8 cellular contexts compared by ENCODE assay signal in the genomic region with DNA sequence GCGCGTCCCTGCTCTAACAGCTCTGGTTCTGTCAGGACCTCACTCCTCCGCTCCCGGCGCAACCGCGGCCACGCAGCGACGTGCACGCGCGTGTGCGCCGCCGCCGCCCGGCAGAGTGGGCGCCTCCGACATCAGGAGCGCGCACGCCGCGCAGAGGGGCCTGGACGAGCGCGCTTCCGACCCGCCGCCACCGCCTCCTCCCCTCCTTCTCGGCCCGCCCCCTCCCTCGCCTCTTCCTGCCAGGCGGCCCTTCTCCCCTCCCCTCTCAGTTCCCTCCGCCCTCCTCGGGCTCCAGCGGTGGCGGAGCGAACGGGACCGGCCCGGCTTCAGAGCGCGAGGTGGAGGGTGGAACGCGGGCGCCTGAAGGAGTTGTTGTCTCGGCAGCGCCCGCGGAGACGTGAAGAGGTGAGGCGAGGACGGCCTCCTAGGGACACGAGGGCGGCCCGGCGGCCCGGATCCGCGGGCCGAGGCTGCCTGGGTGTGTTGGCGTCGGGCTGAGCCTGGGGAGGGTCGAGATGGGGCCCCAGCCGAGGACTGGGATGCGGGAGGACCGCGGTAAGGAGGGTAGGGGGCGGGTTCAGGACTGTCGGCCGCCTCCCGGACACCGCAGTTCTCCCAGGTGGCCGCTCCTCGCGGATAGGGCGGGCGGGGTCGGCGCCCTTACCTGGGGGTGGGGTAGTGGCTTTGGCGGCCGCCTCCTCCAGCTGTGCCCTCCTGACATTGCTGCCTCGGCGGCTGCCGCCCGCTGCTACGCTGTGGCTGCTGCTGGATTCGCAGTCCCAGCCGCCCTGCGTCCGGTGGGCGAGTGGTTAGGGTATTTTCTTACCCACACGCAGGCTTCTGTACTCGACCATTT. TPM values are rescaled to one million over a fixed set of nuclear protein-coding genes. Genes with fewer than 3 reads are reported as not detected.
DNase-seq lines count a peak whose midpoint lies in the region; ATAC-seq, FAIRE-seq and TF ChIP-seq lines count a peak whose summit lies in the region.

A gene (plus strand): TSS at position 268 of the 856 bp plus-strand sequence.

- peaks cover 41% of the 10 kb centered on the region for H3K4me1 Mint-ChIP-seq in T-helper 2 cell treated with Interferon-gamma antibody and Interleukin-4, amounts not matched to agents 5 μg/mL and 100 μg/mL, for 36 hours (ENCODE audit: low read depth)

- peak within 1 kb of the TSS; percentile 95 for H3K27ac Mint-ChIP-seq in T-helper 2 cell treated with Interferon-gamma antibody and Interleukin-4, amounts not matched to agents 5 μg/mL and 100 μg/mL, for 36 hours

- H3K27me3 ChIP-seq in ascending aorta (no peaks in the 10 kb centered on the region), right cardiac atrium (ENCODE audit: control insufficient read depth, insufficient read depth) (no peaks in the 10 kb centered on the region)

- TF ChIP-seq CTCF in ascending aorta (IDR thresholded peaks at IDR 0.05): no peak

- H3K9me3 ChIP-seq in ascending aorta (no peaks in the 10 kb centered on the region), right cardiac atrium (ENCODE audit: control insufficient read depth, low read length) (no peaks in the 10 kb centered on the region)

- H3K4me3 ChIP-seq in ascending aorta (peak within 1 kb of the TSS; percentile 62 to 96), right cardiac atrium (ENCODE audit: low read length) (peak within 1 kb of the TSS; percentile 81)

- DNase-seq in NCI-H1930 (lab: John Stamatoyannopoulos, UW): peak; percentile 88 to 92
- peak; percentile 89 for DNase-seq in T-helper 2 cell treated with Interferon-gamma antibody and Interleukin-4, amounts not matched to agents 5 μg/mL and 100 μg/mL, for 36 hours (ENCODE audit: low spot score)
- peak; percentile 69 to 96 for DNase-seq in ascending aorta (ENCODE audit: low spot score in 2 of 2)
- DNase-seq in right cardiac atrium: peak; percentile 96 to 98 (median 98)
- peak; percentile 81 for DNase-seq in pulmonary artery endothelial cell (ENCODE audit: low read depth, low spot score)
- DNase-seq in urothelium cell line (ENCODE audit: low spot score): peak; percentile 95

- no peaks in the 10 kb centered on the region for H3K9me3 Mint-ChIP-seq in T-helper 2 cell treated with Interferon-gamma antibody and Interleukin-4, amounts not matched to agents 5 μg/mL and 100 μg/mL, for 36 hours

- peaks cover 2% of the 10 kb centered on the region for H3K36me3 Mint-ChIP-seq in T-helper 2 cell treated with Interferon-gamma antibody and Interleukin-4, amounts not matched to agents 5 μg/mL and 100 μg/mL, for 36 hours (ENCODE audit: low read depth)

- intact Hi-C loops in ascending aorta (cut with DNase I): loop anchor here (1.0 to 10.0 kb wide), 4 partner anchors 137 to 835 kb away; a partner anchor contains a TSS
- intact Hi-C loops in right cardiac atrium (cut with DNase I): loop anchor here in 2 of 4 donors (10.0 kb wide), 1 partner anchor 55 kb away; no protein-coding TSS in a partner anchor

- H3K4me1 ChIP-seq in ascending aorta (peaks cover 0 to 7% of the 10 kb centered on the region in 2 donors), right cardiac atrium (ENCODE audit: control insufficient read depth, insufficient read depth, low read length) (no peaks in the 10 kb centered on the region)

- ATAC-seq in GM18505 (IDR thresholded peaks at IDR 0.05; ENCODE audit: unreplicated experiment): peak; percentile 68
- peak; percentile 84 for ATAC-seq in HG02970 (IDR thresholded peaks at IDR 0.05; ENCODE audit: low FRiP score, unreplicated experiment)
- peak; percentile 99 for ATAC-seq in right cardiac atrium

- peak within 1 kb of the TSS; percentile 99 for H3K4me3 Mint-ChIP-seq in T-helper 2 cell treated with Interferon-gamma antibody and Interleukin-4, amounts not matched to agents 5 μg/mL and 100 μg/mL, for 36 hours

- H3K36me3 ChIP-seq in ascending aorta: no peaks in the 10 kb centered on the region

- FAIRE-seq in urothelium cell line (lab: Jason Lieb, UNC): peak; percentile 93

- no peaks in the 10 kb centered on the region for H3K27me3 Mint-ChIP-seq in T-helper 2 cell treated with Interferon-gamma antibody and Interleukin-4, amounts not matched to agents 5 μg/mL and 100 μg/mL, for 36 hours (ENCODE audit: low read depth)

- WGBS in right cardiac atrium: under 1% methylated on average over 97 of the region's 97 CpGs

- H3K27ac ChIP-seq in ascending aorta: peak within 1 kb of the TSS; percentile 82 to 92
- H3K27ac ChIP-seq in right cardiac atrium (ENCODE audit: low read length): peak within 1 kb of the TSS; percentile 80

- TF ChIP-seq POLR2A in GM18505 (IDR thresholded peaks at IDR 0.05; ENCODE audit: borderline replicate concordance, extremely low read depth, insufficient read depth, insufficient read length): peak; percentile 88

RNA-seq across cellular contexts. Expression of the gene that starts here (rescaled TPM):
- total RNA-seq in ascending aorta (48.4 TPM), right cardiac atrium (100 to 1,000 TPM; 174 to 367 (median 215) TPM), pulmonary artery endothelial cell (22.9 and 28.0 TPM in 2 replicates)
- 184 TPM for polyA plus RNA-seq in right cardiac atrium

Comparison
In these comparisons a context has a peak if more than half of its experiments do, and no peak if none do; other contexts are left out.
1. Peak in every context shown above with its lines: DNase-seq, ATAC-seq, H3K4me3 ChIP-seq and H3K27ac ChIP-seq.